Comparison of ENCODE assay signal across 1 cellular context in genomic region chr19:49188626-49189200, GRCh38.
TF ChIP-seq lines count a peak whose summit lies in the region.

No MANE protein-coding gene starts in this region.

TF ChIP-seq in K562, 482 proteins besides CTCF, POLR2A, EP300 and RAD21 (continued from another document):
- TF ChIP-seq ELK3 (CRISPR knock-in tag; IDR thresholded peaks at IDR 0.05) (no peak), HDAC2 (IDR thresholded peaks at IDR 0.05) (no peak), RHOXF2B (CRISPR knock-in tag; conservative IDR thresholded peaks at IDR 0.05) (no peak), ZNF589 (CRISPR knock-in tag; IDR thresholded peaks at IDR 0.05; ENCODE audit: low read depth) (no peak), LEF1 (IDR thresholded peaks at IDR 0.05) (no peak), ZBTB17 (CRISPR knock-in tag; IDR thresholded peaks at IDR 0.05) (no peak), ZNF639 (CRISPR knock-in tag; conservative IDR thresholded peaks at IDR 0.05 in 1 of 2, IDR thresholded peaks at IDR 0.05 in 1 of 2) (no peak), RERE (CRISPR knock-in tag; IDR thresholded peaks at IDR 0.05; ENCODE audit: borderline replicate concordance) (no peak), CEBPZ (IDR thresholded peaks at IDR 0.05; ENCODE audit: borderline replicate concordance, low read depth, low read length) (no peak), RBM17 (IDR thresholded peaks at IDR 0.05; ENCODE audit: borderline replicate concordance, low read depth, low read length) (no peak), ZNF232 (CRISPR knock-in tag; IDR thresholded peaks at IDR 0.05) (no peak), SMC3 (conservative IDR thresholded peaks at IDR 0.05; ENCODE audit: insufficient read depth, low read depth, low read length) (no peak)
